In the genomic region with DNA sequence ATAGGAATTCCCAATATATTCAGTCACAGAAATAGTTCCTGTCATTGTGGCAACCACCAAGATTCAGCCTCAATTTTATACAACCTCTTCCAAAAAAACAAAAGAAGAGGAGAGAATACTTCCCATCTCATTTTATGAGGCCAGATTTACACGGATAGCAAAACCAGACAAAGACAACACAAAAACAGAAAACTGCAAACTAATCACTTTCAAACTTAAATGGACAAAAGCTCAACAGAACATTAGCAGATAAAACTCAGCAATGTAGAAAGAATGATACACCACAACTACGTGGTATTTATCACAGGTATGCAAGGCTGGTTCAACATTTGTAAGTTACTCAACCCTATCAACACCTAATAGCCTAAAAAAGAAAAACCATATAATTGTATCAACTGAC, we compare ENCODE assay signal across 25 cellular contexts. TPM values are rescaled to one million over a fixed set of nuclear protein-coding genes. Genes with fewer than 3 reads are reported as not detected.
DNase-seq lines count a peak whose midpoint lies in the region; ATAC-seq, FAIRE-seq and TF ChIP-seq lines count a peak whose summit lies in the region.
"Had no signal": no experiment of that assay in that cellular context is flagged by ENCODE, and none has a peak within 500 bp of the region (broad histone marks: within the 10 kb centered on the region; RNA-seq: fewer than 3 reads in every experiment).

No MANE protein-coding gene starts in this region.

- H3K56ac ChIP-seq in IMR-90 (ENCODE audit: extremely low read depth, insufficient read depth, low read length), result no peak overlapping the region

- RAD21 ChIA-PET in GM12878 (lab: Charles Lee; ENCODE audit: unreplicated experiment), result no interaction called here

- DNase-seq in activated T-cell treated with anti-CD3 and anti-CD28 coated beads, Interleukin-2, amount 50 U/mL, for 72 hours, result no peak
- DNase-seq in activated T-cell treated with anti-CD3 and anti-CD28 coated beads, Interleukin-2, amount 50 U/mL, for 24 hours, result no peak
- DNase-seq in IMR-90 (no peak), GM12878 (ENCODE audit: low read depth, low spot score) (no peak), middle frontal gyrus (ENCODE audit: extremely low spot score, low spot score) (no peak)
- DNase-seq: ACHN; AML-193; BE2C; CD4-positive, alpha-beta T cell; CD8-positive, alpha-beta memory T cell; DMS 273 treated with DMSO at 0.1 percent for 48 hours; DMS79; EL; GDM1; H7; HCEC 1CT had no signal

- in situ Hi-C loops in IMR-90 (cut with MboI; ENCODE audit: low sequenced_read_pairs), result no loop called here
- in situ Hi-C loops in GM12878 (cut with MboI), result no loop called here

- H2AFZ ChIP-seq in IMR-90 (replicated peaks; ENCODE audit: low read length, poor library complexity), result no peak overlapping the region
- H2AFZ ChIP-seq in GM12878 (ENCODE audit: control insufficient read depth, low read depth, low read length), result no peak overlapping the region

- CTCF ChIA-PET in IMR-90 (lab: Yijun Ruan, JAX), result interaction anchor here (0.6 to 0.7 kb wide), 2 partner anchors 10 to 372 kb away, joined by 3 to 4 read pairs; a partner anchor contains a TSS
- CTCF ChIA-PET in GM12878 (lab: Yijun Ruan, JAX), result no interaction called here

- H2BK15ac ChIP-seq in IMR-90 (ENCODE audit: low read depth, low read length), result no peak overlapping the region

- H3K36me3 Mint-ChIP-seq in activated T-cell treated with anti-CD3 and anti-CD28 coated beads, Interleukin-2, amount 50 U/mL, for 72 hours (ENCODE audit: insufficient read depth in 2 of 2), result peaks cover 0 to 3% of the 10 kb centered on the region in 2 donors
- H3K36me3 Mint-ChIP-seq in activated T-cell treated with anti-CD3 and anti-CD28 coated beads, Interleukin-2, amount 50 U/mL, for 24 hours (ENCODE audit: low read depth), result peaks cover 57% of the 10 kb centered on the region

- H3K27me3 ChIP-seq in IMR-90 (ENCODE audit: control insufficient read depth, insufficient read depth, low read length) (no peaks in the 10 kb centered on the region), GM12878 (replicated peaks in 1 of 2; ENCODE audit: control insufficient read depth in 2 of 2, insufficient read depth in 2 of 2, low read length in 1 of 2) (no peaks in the 10 kb centered on the region)
- H3K27me3 ChIP-seq: BE2C; BLaER1 treated with 17β-estradiol and CSF1 and Interleukin-3, amounts not matched to agents 10 nM and 100 nM had no signal

- TF ChIP-seq EP300 in GM12878 (IDR thresholded peaks at IDR 0.05; ENCODE audit: borderline replicate concordance in 1 of 2, control insufficient read depth in 1 of 2, low read depth in 2 of 2, low read length in 2 of 2), result no peak

- SMC1A ChIA-PET in GM12878 (lab: Charles Lee; ENCODE audit: uncharacterized antibody, unreplicated experiment), result no interaction called here

- H3K9ac ChIP-seq in IMR-90 (ENCODE audit: low read depth, low read length), result no peak overlapping the region
- H3K9ac ChIP-seq in GM12878 (ENCODE audit: control insufficient read depth, insufficient read depth, low read length), result no peak overlapping the region
- H3K9ac ChIP-seq: BLaER1 treated with 17β-estradiol and CSF1 and Interleukin-3, amounts not matched to agents 10 nM and 100 nM had no signal

- H3K4me3 Mint-ChIP-seq in activated T-cell treated with anti-CD3 and anti-CD28 coated beads, Interleukin-2, amount 50 U/mL, for 72 hours, result no peak overlapping the region
- no peak overlapping the region for H3K4me3 Mint-ChIP-seq in activated T-cell treated with anti-CD3 and anti-CD28 coated beads, Interleukin-2, amount 50 U/mL, for 24 hours
- H3K4me3 Mint-ChIP-seq: CD14-positive monocyte; CD4-positive, alpha-beta T cell; CD8-positive, alpha-beta memory T cell had no signal

- no peak overlapping the region for H2AK9ac ChIP-seq in IMR-90 (replicated peaks; ENCODE audit: low read depth, low read length, poor library complexity)

- H3K9me1 ChIP-seq in IMR-90 (ENCODE audit: insufficient read depth, low read length), result no peaks in the 10 kb centered on the region; the same call in 1 of the 2 replicates

- H2BK120ac ChIP-seq in IMR-90 (ENCODE audit: low read depth, low read length), result no peak overlapping the region

- dilution Hi-C loops in IMR-90 (cut with HindIII; ENCODE audit: low sequenced_read_pairs, unreplicated experiment), result no loop called here

- H3K36me3 ChIP-seq in IMR-90 (ENCODE audit: control insufficient read depth, insufficient read depth, low read length) (peaks cover 8% of the 10 kb centered on the region), GM12878 (ENCODE audit: control insufficient read depth in 2 of 2, insufficient read depth in 2 of 2, low read length in 1 of 2) (no peaks in the 10 kb centered on the region; a peak in 1 of 4 replicates)
- H3K36me3 ChIP-seq: BE2C had no signal

- H3K4me1 Mint-ChIP-seq in activated T-cell treated with anti-CD3 and anti-CD28 coated beads, Interleukin-2, amount 50 U/mL, for 72 hours (ENCODE audit: low read depth), result no peaks in the 10 kb centered on the region
- no peaks in the 10 kb centered on the region for H3K4me1 Mint-ChIP-seq in activated T-cell treated with anti-CD3 and anti-CD28 coated beads, Interleukin-2, amount 50 U/mL, for 24 hours (ENCODE audit: low read depth)
- H3K4me1 Mint-ChIP-seq: CD14-positive monocyte had no signal

- H3K27ac ChIP-seq in IMR-90 (ENCODE audit: insufficient read depth, low read length), result no peak overlapping the region
- no peak overlapping the region for H3K27ac ChIP-seq in GM12878 (ENCODE audit: control insufficient read depth, insufficient read depth)
- H3K27ac ChIP-seq: 22Rv1; BLaER1 treated with 17β-estradiol and CSF1 and Interleukin-3, amounts not matched to agents 10 nM and 100 nM had no signal

- H3K4me3 ChIP-seq in IMR-90 (ENCODE audit: insufficient read depth, low read depth, low read length) (no peak overlapping the region), GM12878 (no peak overlapping the region)
- H3K4me3 ChIP-seq: BLaER1 treated with 17β-estradiol and CSF1 and Interleukin-3, amounts not matched to agents 10 nM and 100 nM had no signal

- no peak overlapping the region for H2BK5ac ChIP-seq in IMR-90 (ENCODE audit: low read depth, low read length, poor library complexity, severe bottlenecking)

- no peak overlapping the region for H3K18ac ChIP-seq in IMR-90 (ENCODE audit: low read depth, low read length)

- no peaks in the 10 kb centered on the region for H3K9me3 Mint-ChIP-seq in activated T-cell treated with anti-CD3 and anti-CD28 coated beads, Interleukin-2, amount 50 U/mL, for 72 hours
- H3K9me3 Mint-ChIP-seq in activated T-cell treated with anti-CD3 and anti-CD28 coated beads, Interleukin-2, amount 50 U/mL, for 24 hours, result no peaks in the 10 kb centered on the region
- H3K9me3 Mint-ChIP-seq: CD14-positive monocyte; CD4-positive, alpha-beta T cell; CD8-positive, alpha-beta memory T cell had no signal

- TF ChIP-seq RAD21 in IMR-90 (IDR thresholded peaks at IDR 0.05; ENCODE audit: low read length), result no peak
- TF ChIP-seq RAD21 in GM12878 (IDR thresholded peaks at IDR 0.05; ENCODE audit: insufficient read depth, low read depth, low read length), result no peak

- H3K9me3 ChIP-seq in IMR-90 (ENCODE audit: control insufficient read depth, insufficient read depth, low read length) (no peaks in the 10 kb centered on the region), GM12878 (replicated peaks; ENCODE audit: control insufficient read depth, insufficient read depth, low read length) (no peaks in the 10 kb centered on the region)
- H3K9me3 ChIP-seq: BE2C; BLaER1 treated with 17β-estradiol and CSF1 and Interleukin-3, amounts not matched to agents 10 nM and 100 nM had no signal

- no peak for FAIRE-seq in GM12878 (lab: Jason Lieb, UNC)
- FAIRE-seq: A204.1, D721Med, GM12891, GM18507, H1 had no signal

- BruUV-seq in IMR-90 (replicated peaks; lab: Mats Ljungman, UMichigan) (no TSS peak), GM12878 (replicated peaks; lab: Mats Ljungman, UMichigan) (TSS peak; percentile 20)

- no peak overlapping the region for H2BK20ac ChIP-seq in IMR-90 (ENCODE audit: low read depth, low read length)

- intact Hi-C loops in IMR-90 (cut with micrococcal nuclease) (no loop called here), GM12878 (cut with micrococcal nuclease; ENCODE audit: unreplicated experiment) (no loop called here)

- H3K4me2 ChIP-seq in IMR-90 (ENCODE audit: low read depth, low read length) (no peak overlapping the region), GM12878 (ENCODE audit: control insufficient read depth, insufficient read depth) (no peak overlapping the region)
- H3K4me2 ChIP-seq: BLaER1 treated with 17β-estradiol and CSF1 and Interleukin-3, amounts not matched to agents 10 nM and 100 nM had no signal

- no peaks in the 10 kb centered on the region for H3K27me3 Mint-ChIP-seq in activated T-cell treated with anti-CD3 and anti-CD28 coated beads, Interleukin-2, amount 50 U/mL, for 72 hours (ENCODE audit: low read depth)
- no peaks in the 10 kb centered on the region for H3K27me3 Mint-ChIP-seq in activated T-cell treated with anti-CD3 and anti-CD28 coated beads, Interleukin-2, amount 50 U/mL, for 24 hours
- H3K27me3 Mint-ChIP-seq: CD4-positive, alpha-beta T cell; CD8-positive, alpha-beta memory T cell had no signal

- H3K4ac ChIP-seq in IMR-90 (ENCODE audit: low read depth, low read length), result no peak overlapping the region

- no peak overlapping the region for H4K8ac ChIP-seq in IMR-90 (ENCODE audit: low read depth in 2 of 2, low read length in 2 of 2)

- no peak for ATAC-seq in activated T-cell treated with anti-CD3 and anti-CD28 coated beads, Interleukin-2, amount 50 U/mL, for 72 hours (replicated peaks in 1 of 2)
- no peak for ATAC-seq in IMR-90 (ENCODE audit: low read depth)
- ATAC-seq in GM12878, result no peak
- ATAC-seq in GM18520 (IDR thresholded peaks at IDR 0.05; ENCODE audit: unreplicated experiment), result no peak

- H3K14ac ChIP-seq in IMR-90 (replicated peaks; ENCODE audit: low read depth, low read length), result no peak overlapping the region

- H3K4me1 ChIP-seq in IMR-90 (ENCODE audit: control insufficient read depth, insufficient read depth, low read length), result no peaks in the 10 kb centered on the region
- no peaks in the 10 kb centered on the region for H3K4me1 ChIP-seq in GM12878 (ENCODE audit: control insufficient read depth, insufficient read depth, low read length)
- H3K4me1 ChIP-seq: BE2C; BLaER1 treated with 17β-estradiol and CSF1 and Interleukin-3, amounts not matched to agents 10 nM and 100 nM had no signal

- WGBS in IMR-90 (ENCODE audit: extremely low coverage in 2 of 2, insufficient read length in 1 of 2), 2 experiments, result no CpG with 5 or more reads among the region's 2 CpGs
- 66% methylated on average over 2 of the region's 2 CpGs for WGBS in GM12878 (ENCODE audit: insufficient coverage, insufficient replicate concordance, low lambda C conversion rate, missing lambda C conversion rate)

- no peaks in the 10 kb centered on the region for H3K79me2 ChIP-seq in GM12878 (ENCODE audit: control insufficient read depth, insufficient read depth, low read length)

- H3K79me1 ChIP-seq in IMR-90 (ENCODE audit: low read depth in 1 of 2, low read length in 2 of 2), result no peaks in the 10 kb centered on the region

- H3K23ac ChIP-seq in IMR-90 (ENCODE audit: low read depth, low read length), result no peak overlapping the region

- no peaks in the 10 kb centered on the region for H4K20me1 ChIP-seq in IMR-90 (ENCODE audit: insufficient read depth, low read length)
- H4K20me1 ChIP-seq in GM12878 (ENCODE audit: control insufficient read depth, insufficient read depth), result no peaks in the 10 kb centered on the region
- H4K20me1 ChIP-seq: BLaER1 treated with 17β-estradiol and CSF1 and Interleukin-3, amounts not matched to agents 10 nM and 100 nM had no signal

- no peak overlapping the region for H4K5ac ChIP-seq in IMR-90 (ENCODE audit: low read depth, low read length)

- POLR2A ChIA-PET in IMR-90 (lab: Charles Lee; ENCODE audit: unreplicated experiment), result interaction anchor here (0.7 kb wide), 1 partner anchor 12 kb away, joined by 3 read pairs; no protein-coding TSS in a partner anchor
- POLR2A ChIA-PET in GM12878 (lab: Charles Lee), result no interaction called here

- no peak overlapping the region for H4K91ac ChIP-seq in IMR-90 (ENCODE audit: insufficient read depth, low read depth, low read length)

- TF ChIP-seq POLR2A in IMR-90 (IDR thresholded peaks at IDR 0.05; ENCODE audit: low read depth, low read length), result no peak
- TF ChIP-seq POLR2A in GM12878 (IDR thresholded peaks at IDR 0.05; ENCODE audit: low read depth, low read length), result no peak

- no peak overlapping the region for H2AK5ac ChIP-seq in IMR-90 (ENCODE audit: low read depth, low read length)

- H3K27ac Mint-ChIP-seq in activated T-cell treated with anti-CD3 and anti-CD28 coated beads, Interleukin-2, amount 50 U/mL, for 72 hours, result peak overlapping the region; percentile 37
- H3K27ac Mint-ChIP-seq in activated T-cell treated with anti-CD3 and anti-CD28 coated beads, Interleukin-2, amount 50 U/mL, for 24 hours, result no peak overlapping the region
- H3K27ac Mint-ChIP-seq: CD14-positive monocyte; CD4-positive, alpha-beta T cell; CD8-positive, alpha-beta memory T cell had no signal

- TF ChIP-seq CTCF in IMR-90 (conservative IDR thresholded peaks at IDR 0.05; ENCODE audit: low read depth, low read length) (no peak), GM12878 (IDR thresholded peaks at IDR 0.05 in 2 of 3, conservative IDR thresholded peaks at IDR 0.05 in 1 of 3; ENCODE audit: control insufficient read depth in 2 of 3, extremely low read depth in 1 of 3, insufficient read depth in 1 of 3, low read depth in 3 of 3, low read length in 3 of 3) (no peak)

RNA-seq across cellular contexts. Expression of a gene that starts 22.0 kb away (rescaled TPM):
- 10 to 100 TPM; 20.8 to 22.8 TPM for total RNA-seq in activated T-cell treated with anti-CD3 and anti-CD28 coated beads, Interleukin-2, amount 50 U/mL, for 72 hours
- total RNA-seq in IMR-90 (2012; rRNA removed) (12.7 and 13.9 TPM in 2 replicates), GM12878 (2014; rRNA removed) (14.7 and 15.3 TPM in 2 replicates), GM12878 (2014; rRNA removed; fragmentation: Illumina TruSeq; extraction: Trizol) (17.8 and 20.3 TPM in 2 replicates), GM12878 (2021) (10.3 and 10.6 TPM in 2 replicates)
- polyA plus RNA-seq in IMR-90 (2012; rRNA removed) (6.8 and 8.1 TPM in 2 replicates), GM12878 (2011; rRNA removed) (22.9 and 35.3 TPM in 2 replicates), GM12878 (2014; fragmentation: Illumina TruSeq; extraction: Trizol) (19.5 and 24.1 TPM in 2 replicates), GM12878 (2014; fragmentation: Nextera tagmentation; extraction: Ambion mirVana) (1 to 10 TPM; 6.7 to 6.8 TPM), GM12878 (2014; rRNA removed) (12.2 and 16.1 TPM in 2 replicates), GM12878 (2016; fragmentation: Nextera tagmentation; extraction: Ambion mirVana) (10 to 100 TPM; 14.3 to 17.7 TPM)
- polyA plus RNA-seq in IMR-90 (2012; cell fraction: cytosol; rRNA removed), result 1.3 and 1.4 TPM in 2 replicates
- 5.0 and 39.0 TPM in 2 replicates for polyA plus RNA-seq in IMR-90 (2012; cell fraction: nucleus; rRNA removed; ENCODE audit: low replicate concordance)
- total RNA-seq in GM12878 (2013; cell fraction: nucleolus; rRNA removed), result 60.9 and 66.0 TPM in 2 replicates
- 6.5 TPM for polyA plus RNA-seq in GM12878 (2011; ENCODE audit: low read depth)
- 7.2 and 8.3 TPM in 2 replicates for polyA plus RNA-seq in GM12878 (2011; cell fraction: cytosol; rRNA removed)
- polyA plus RNA-seq in GM12878 (2011; cell fraction: nucleus; rRNA removed), result 39.0 and 41.4 TPM in 2 replicates
- polyA plus RNA-seq in GM12878 (2012), result 8.7 and 10.4 TPM in 2 replicates
- polyA minus RNA-seq in GM12878 (2011; rRNA and poly(A)+ RNA removed), result 12.0 and 15.0 TPM in 2 replicates
- 4.1 and 5.3 TPM in 2 replicates for polyA minus RNA-seq in GM12878 (2011; cell fraction: cytosol; rRNA and poly(A)+ RNA removed)
- 17.2 and 18.6 TPM in 2 replicates for polyA minus RNA-seq in GM12878 (2011; cell fraction: nucleus; rRNA and poly(A)+ RNA removed)

RNA-seq across cellular contexts. Expression of a gene that starts 22.2 kb away (rescaled TPM):
- 10 to 100 TPM; 13.5 to 16.1 TPM for total RNA-seq in activated T-cell treated with anti-CD3 and anti-CD28 coated beads, Interleukin-2, amount 50 U/mL, for 72 hours
- total RNA-seq in IMR-90 (2012; rRNA removed) (5.6 and 10.6 TPM in 2 replicates), GM12878 (2014; rRNA removed) (10.2 and 10.8 TPM in 2 replicates), GM12878 (2014; rRNA removed; fragmentation: Illumina TruSeq; extraction: Trizol) (11.1 and 11.2 TPM in 2 replicates), GM12878 (2021) (8.5 and 8.6 TPM in 2 replicates)
- polyA plus RNA-seq in IMR-90 (2012; rRNA removed) (3.2 and 5.1 TPM in 2 replicates), GM12878 (2011; rRNA removed) (9.7 and 13.0 TPM in 2 replicates), GM12878 (2014; fragmentation: Illumina TruSeq; extraction: Trizol) (13.9 and 16.7 TPM in 2 replicates), GM12878 (2014; fragmentation: Nextera tagmentation; extraction: Ambion mirVana) (10 to 100 TPM; 12.0 to 14.7 TPM), GM12878 (2014; rRNA removed) (8.9 and 10.7 TPM in 2 replicates), GM12878 (2016; fragmentation: Nextera tagmentation; extraction: Ambion mirVana) (10 to 100 TPM; 12.8 to 14.3 TPM)
- polyA plus RNA-seq in IMR-90 (2012; cell fraction: cytosol; rRNA removed), result 0.69 and 1.2 TPM in 2 replicates
- polyA plus RNA-seq in IMR-90 (2012; cell fraction: nucleus; rRNA removed; ENCODE audit: low replicate concordance), result 2.5 and 12.0 TPM in 2 replicates
- 28.8 and 36.2 TPM in 2 replicates for total RNA-seq in GM12878 (2013; cell fraction: nucleolus; rRNA removed)
- 7.4 TPM for polyA plus RNA-seq in GM12878 (2011; ENCODE audit: low read depth)
- polyA plus RNA-seq in GM12878 (2011; cell fraction: cytosol; rRNA removed), result 5.2 and 7.1 TPM in 2 replicates
- 6.5 and 9.4 TPM in 2 replicates for polyA plus RNA-seq in GM12878 (2011; cell fraction: nucleus; rRNA removed)
- 8.0 and 8.6 TPM in 2 replicates for polyA plus RNA-seq in GM12878 (2012)
- polyA minus RNA-seq in GM12878 (2011; rRNA and poly(A)+ RNA removed), result 11.4 and 11.7 TPM in 2 replicates
- 3.4 and 4.7 TPM in 2 replicates for polyA minus RNA-seq in GM12878 (2011; cell fraction: cytosol; rRNA and poly(A)+ RNA removed)
- 10.4 and 18.7 TPM in 2 replicates for polyA minus RNA-seq in GM12878 (2011; cell fraction: nucleus; rRNA and poly(A)+ RNA removed)

RNA-seq across cellular contexts. Expression of a gene that starts 28.6 kb away (rescaled TPM):
- total RNA-seq in activated T-cell treated with anti-CD3 and anti-CD28 coated beads, Interleukin-2, amount 50 U/mL, for 72 hours, result not detected
- total RNA-seq in IMR-90 (2012; rRNA removed) (not detected in 2 replicates), GM12878 (2014; rRNA removed) (not detected in 2 replicates), GM12878 (2014; rRNA removed; fragmentation: Illumina TruSeq; extraction: Trizol) (not detected in 2 replicates), GM12878 (2021) (not detected in 2 replicates)
- polyA plus RNA-seq in IMR-90 (2012; rRNA removed) (not detected in 2 replicates), GM12878 (2011; rRNA removed) (not detected in 2 replicates), GM12878 (2014; fragmentation: Illumina TruSeq; extraction: Trizol) (not detected in 2 replicates), GM12878 (2014; fragmentation: Nextera tagmentation; extraction: Ambion mirVana) (not detected), GM12878 (2014; rRNA removed) (not detected in 2 replicates), GM12878 (2016; fragmentation: Nextera tagmentation; extraction: Ambion mirVana) (under 1 TPM in 1 of 2 experiments, not detected in 1; 0.05 TPM)
- not detected in 2 replicates for polyA plus RNA-seq in IMR-90 (2012; cell fraction: cytosol; rRNA removed)
- 0.02 TPM in 1 of 2 replicates, not detected in the other for polyA plus RNA-seq in IMR-90 (2012; cell fraction: nucleus; rRNA removed; ENCODE audit: low replicate concordance)
- not detected in 2 replicates for total RNA-seq in GM12878 (2013; cell fraction: nucleolus; rRNA removed)
- polyA plus RNA-seq in GM12878 (2011; ENCODE audit: low read depth), result not detected
- polyA plus RNA-seq in GM12878 (2011; cell fraction: cytosol; rRNA removed), result not detected in 2 replicates
- polyA plus RNA-seq in GM12878 (2011; cell fraction: nucleus; rRNA removed), result not detected in 2 replicates
- polyA plus RNA-seq in GM12878 (2012), result 0.21 and 0.39 TPM in 2 replicates
- not detected in 2 replicates for polyA minus RNA-seq in GM12878 (2011; rRNA and poly(A)+ RNA removed)
- polyA minus RNA-seq in GM12878 (2011; cell fraction: cytosol; rRNA and poly(A)+ RNA removed), result not detected in 2 replicates
- not detected in 2 replicates for polyA minus RNA-seq in GM12878 (2011; cell fraction: nucleus; rRNA and poly(A)+ RNA removed)
- total RNA-seq: CD4-positive, alpha-beta T cell; CD8-positive, alpha-beta memory T cell; H1 had no signal
- polyA plus RNA-seq: CD14-positive monocyte; CD8-positive, alpha-beta memory T cell had no signal

RNA-seq across cellular contexts. Expression of a gene that starts 59.1 kb away (rescaled TPM):
- 10 to 100 TPM; 33.8 to 35.5 TPM for total RNA-seq in activated T-cell treated with anti-CD3 and anti-CD28 coated beads, Interleukin-2, amount 50 U/mL, for 72 hours
- total RNA-seq in IMR-90 (2012; rRNA removed) (9.3 and 10.3 TPM in 2 replicates), GM12878 (2014; rRNA removed) (18.4 and 20.7 TPM in 2 replicates), GM12878 (2014; rRNA removed; fragmentation: Illumina TruSeq; extraction: Trizol) (16.0 and 17.0 TPM in 2 replicates), GM12878 (2021) (11.9 and 12.4 TPM in 2 replicates)
- polyA plus RNA-seq in IMR-90 (2012; rRNA removed) (12.2 and 15.2 TPM in 2 replicates), GM12878 (2011; rRNA removed) (45.2 and 52.2 TPM in 2 replicates), GM12878 (2014; fragmentation: Illumina TruSeq; extraction: Trizol) (19.8 and 25.5 TPM in 2 replicates), GM12878 (2014; fragmentation: Nextera tagmentation; extraction: Ambion mirVana) (1 to 10 TPM; 5.5 to 6.6 TPM), GM12878 (2014; rRNA removed) (15.9 and 18.7 TPM in 2 replicates), GM12878 (2016; fragmentation: Nextera tagmentation; extraction: Ambion mirVana) (1 to 10 TPM; 8.9 to 9.1 TPM)
- 3.8 and 5.8 TPM in 2 replicates for polyA plus RNA-seq in IMR-90 (2012; cell fraction: cytosol; rRNA removed)
- 9.4 and 43.7 TPM in 2 replicates for polyA plus RNA-seq in IMR-90 (2012; cell fraction: nucleus; rRNA removed; ENCODE audit: low replicate concordance)
- 164 and 180 TPM in 2 replicates for total RNA-seq in GM12878 (2013; cell fraction: nucleolus; rRNA removed)
- polyA plus RNA-seq in GM12878 (2011; ENCODE audit: low read depth), result 12.4 TPM
- polyA plus RNA-seq in GM12878 (2011; cell fraction: cytosol; rRNA removed), result 21.9 and 26.1 TPM in 2 replicates
- 23.8 and 25.3 TPM in 2 replicates for polyA plus RNA-seq in GM12878 (2011; cell fraction: nucleus; rRNA removed)
- polyA plus RNA-seq in GM12878 (2012), result 15.6 and 17.4 TPM in 2 replicates
- 18.8 and 25.2 TPM in 2 replicates for polyA minus RNA-seq in GM12878 (2011; rRNA and poly(A)+ RNA removed)
- polyA minus RNA-seq in GM12878 (2011; cell fraction: cytosol; rRNA and poly(A)+ RNA removed), result 8.6 and 8.8 TPM in 2 replicates
- 38.9 and 49.8 TPM in 2 replicates for polyA minus RNA-seq in GM12878 (2011; cell fraction: nucleus; rRNA and poly(A)+ RNA removed)
